26 cellular contexts compared by ENCODE assay signal in the genomic region with DNA sequence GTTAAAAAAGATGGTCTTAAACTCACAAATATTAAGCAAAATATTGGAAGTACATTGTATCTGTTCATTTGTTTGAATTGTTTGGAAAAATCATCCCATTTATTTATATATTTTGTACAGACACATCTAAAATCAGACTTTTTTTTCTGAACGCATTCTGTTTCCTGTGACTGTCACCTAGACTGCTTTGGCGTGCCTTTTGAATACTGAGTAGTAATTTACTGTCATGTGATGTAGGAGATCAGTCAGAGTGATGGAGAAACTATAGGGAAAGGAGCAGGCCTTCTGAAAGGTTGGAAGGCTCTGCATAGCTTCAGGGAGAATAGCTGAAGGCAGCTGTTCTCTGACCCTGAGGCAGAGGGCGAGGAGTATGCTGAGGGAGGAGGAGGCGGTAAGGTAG.
"Had no signal": no experiment of that assay in that cellular context is flagged by ENCODE, and none has a peak within 500 bp of the region (broad histone marks: within the 10 kb centered on the region; RNA-seq: fewer than 3 reads in every experiment).

No MANE protein-coding gene starts in this region.

- H3K27me3 ChIP-seq: stomach, suprapubic skin, testis, thyroid gland, tibial artery, tibial nerve, transverse colon, upper lobe of left lung, upper lobe of right lung, uterus, vagina had no signal

- H3K4me3 ChIP-seq: stomach, suprapubic skin, testis, thoracic aorta, thyroid gland, tibial artery, tibial nerve, transverse colon, upper lobe of left lung, upper lobe of right lung, uterus, vagina had no signal

- H3K9me3 ChIP-seq: suprapubic skin, testis, thoracic aorta, thyroid gland, tibial artery, tibial nerve, transverse colon, upper lobe of left lung, upper lobe of right lung, uterus, vagina had no signal

- ATAC-seq: stimulated activated effector memory CD8-positive, alpha-beta T cell treated with anti-CD3 and anti-CD28 coated beads, Interleukin-12 subunit alpha, Interleukin-12 subunit beta, amount 100 ng/mL, for 72 hours; stimulated activated memory B cell treated with anti-CD40 and anti-IgM and Interleukin-4, amounts not matched to agents 10 μg/mL and 1 μg/mL and 100 μg/mL, for 72 hours; stimulated activated naive B cell treated with anti-CD40 and anti-IgM and Interleukin-4, amounts not matched to agents 10 μg/mL and 1 μg/mL and 100 μg/mL, for 72 hours; stimulated activated naive CD8-positive, alpha-beta T cell treated with anti-CD3 and anti-CD28 coated beads, Interleukin-15, amount 100 ng/mL, for 72 hours; stimulated activated naive CD8-positive, alpha-beta T cell treated with anti-CD3 and anti-CD28 coated beads, Interleukin-15, Interleukin-2, amounts not matched to agents 100 U/mL and 50 U/mL, for 24 hours; upper lobe of right lung had no signal

- H3K4me1 ChIP-seq: stomach, suprapubic skin, testis, thyroid gland, tibial artery, tibial nerve, transverse colon, upper lobe of left lung, upper lobe of right lung, uterus, vagina had no signal

- DNase-seq: stimulated activated CD4-positive, alpha-beta T cell treated with anti-CD3 and anti-CD28 coated beads, Interleukin-2, amount 100 ng/mL, for 48 hours; stimulated activated CD4-positive, alpha-beta T cell treated with anti-CD3 and anti-CD28 coated beads, Interleukin-4, amount 100 ng/mL, for 1 hour; stimulated activated CD4-positive, alpha-beta T cell treated with anti-CD3 and anti-CD28 coated beads, Interleukin-4, amount 100 ng/mL, for 24 hours; stimulated activated CD4-positive, alpha-beta T cell treated with anti-CD3 and anti-CD28 coated beads, Interleukin-4, amount 100 ng/mL, for 4 hours; stimulated activated CD8-positive, alpha-beta memory T cell treated with anti-CD3 and anti-CD28 coated beads, Interleukin-4, amount 100 ng/mL, for 48 hours; stimulated activated naive B cell treated with anti-CD40 and anti-IgM and Interleukin-4, amounts not matched to agents 10 μg/mL and 1 μg/mL and 100 μg/mL, for 72 hours; stimulated activated naive CD4-positive, alpha-beta T cell; stimulated activated naive CD4-positive, alpha-beta T cell treated with Interleukin-2 at 50 U/mL for 16 hours; stimulated activated naive CD8-positive, alpha-beta T cell treated with anti-CD3 and anti-CD28 coated beads, Interleukin-15, amount 100 ng/mL, for 72 hours; stimulated activated naive CD8-positive, alpha-beta T cell treated with anti-CD3 and anti-CD28 coated beads, Interleukin-15, Interleukin-2, amounts not matched to agents 100 U/mL and 50 U/mL, for 24 hours; stomach; substantia nigra; testis; thyroid gland; tibial artery; upper lobe of left lung; upper lobe of right lung; uterus had no signal

- H3K36me3 ChIP-seq: stomach, suprapubic skin, thoracic aorta, thyroid gland, tibial artery, tibial nerve, transverse colon, upper lobe of left lung, upper lobe of right lung, uterus, vagina had no signal

- H3K27ac ChIP-seq: stomach, suprapubic skin, testis, thoracic aorta, thyroid gland, tibial artery, tibial nerve, transverse colon, upper lobe of left lung, upper lobe of right lung, uterus, vagina had no signal

- FAIRE-seq: urothelium cell line had no signal
